Comparison of ENCODE assay signal across 8 cellular contexts in the genomic region with DNA sequence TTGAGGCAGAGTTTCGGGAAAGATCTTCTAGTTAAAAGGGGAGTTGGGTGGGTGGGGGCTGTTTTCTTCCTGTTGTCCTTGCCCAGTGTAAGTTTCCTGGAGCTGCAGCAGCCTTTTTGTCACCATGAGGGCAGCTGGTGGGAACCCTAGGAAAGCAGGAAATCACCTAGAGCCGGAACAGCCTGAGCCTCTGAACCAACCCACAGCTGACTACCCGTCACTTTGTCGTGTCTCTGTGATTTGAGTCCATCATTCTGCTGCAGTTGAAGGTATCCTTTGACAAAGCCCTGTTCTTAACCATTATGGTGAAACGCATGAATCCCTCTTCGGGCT. TPM values are rescaled to one million over a fixed set of nuclear protein-coding genes. Genes with fewer than 3 reads are reported as not detected.
DNase-seq lines count a peak whose midpoint lies in the region; ATAC-seq, FAIRE-seq and TF ChIP-seq lines count a peak whose summit lies in the region.

No MANE protein-coding gene starts in this region.

- peaks cover 1% of the 10 kb centered on the region for H3K79me2 ChIP-seq in endothelial cell of umbilical vein (ENCODE audit: control insufficient read depth, insufficient read depth, low read length)

- H3K4me2 ChIP-seq in endothelial cell of umbilical vein (ENCODE audit: insufficient read depth, low read length), result peak overlapping the region; percentile 70

- CTCF ChIA-PET in Caco-2 (lab: Charles Lee), result interaction anchor here (0.6 to 2.9 kb wide), 3 partner anchors 16 to 41 kb away, joined by 3 to 33 read pairs (median 17); partner anchors contain the start of gene GLRX3
- CTCF ChIA-PET in endothelial cell of umbilical vein (lab: Charles Lee), result interaction anchor here (1.0 to 3.6 kb wide), 5 partner anchors 9 to 25 kb away, joined by 4 to 46 read pairs (median 23); partner anchors contain the start of gene GLRX3

- peak overlapping the region; percentile 35 for H2AFZ ChIP-seq in endothelial cell of umbilical vein (ENCODE audit: low read depth, low read length)

- dilution Hi-C loops in endothelial cell of umbilical vein (cut with MboI; ENCODE audit: extremely low pct_ligation_motif_present, low sequenced_read_pairs), result no loop called here

- TF ChIP-seq CTCF in Caco-2 (IDR thresholded peaks at IDR 0.05; ENCODE audit: insufficient read depth in 1 of 2, low read depth in 1 of 2, low read length in 1 of 2, severe bottlenecking in 1 of 2, unreplicated experiment in 1 of 2), result no peak
- TF ChIP-seq CTCF in Peyer's patch (IDR thresholded peaks at IDR 0.05), result no peak
- no peak for TF ChIP-seq CTCF in endothelial cell of umbilical vein (IDR thresholded peaks at IDR 0.05; ENCODE audit: extremely low read depth in 1 of 2, insufficient read depth in 1 of 2, low read depth in 1 of 2, low read length in 2 of 2)
- TF ChIP-seq CTCF in pancreas (IDR thresholded peaks at IDR 0.05), result no peak

- H3K36me3 ChIP-seq in Caco-2 (ENCODE audit: control insufficient read depth, insufficient read depth, low read length) (no peaks in the 10 kb centered on the region), Peyer's patch (no peaks in the 10 kb centered on the region), endothelial cell of umbilical vein (ENCODE audit: control insufficient read depth in 2 of 2, extremely low read depth in 1 of 2, insufficient read depth in 2 of 2, low read length in 2 of 2) (no peaks in the 10 kb centered on the region), pancreas (no peaks in the 10 kb centered on the region)

- H4K20me1 ChIP-seq in endothelial cell of umbilical vein (replicated peaks; ENCODE audit: control insufficient read depth, extremely low read depth, insufficient read depth, low read length), result no peaks in the 10 kb centered on the region

- no TSS peak for BruUV-seq in Caco-2 (replicated peaks; lab: Mats Ljungman, UMichigan)
- no TSS peak for BruUV-seq in endothelial cell of umbilical vein (replicated peaks; lab: Mats Ljungman, UMichigan)

- H3K9me3 ChIP-seq in Caco-2 (peaks cover 6% of the 10 kb centered on the region; the same call in 1 of the 2 replicates), Peyer's patch (no peaks in the 10 kb centered on the region), endothelial cell of umbilical vein (replicated peaks; ENCODE audit: control insufficient read depth, insufficient read depth, low read length) (no peaks in the 10 kb centered on the region), pancreas (no peaks in the 10 kb centered on the region)

- H3K27me3 ChIP-seq in Caco-2 (replicated peaks; ENCODE audit: control insufficient read depth, insufficient read depth, low read length) (no peaks in the 10 kb centered on the region), Peyer's patch (no peaks in the 10 kb centered on the region), endothelial cell of umbilical vein (ENCODE audit: control insufficient read depth in 2 of 2, insufficient read depth in 2 of 2, low read length in 2 of 2) (no peaks in the 10 kb centered on the region), pancreas (no peaks in the 10 kb centered on the region)

- DNase-seq in Caco-2 (no peak), Peyer's patch (no peak), endothelial cell of umbilical vein (ENCODE audit: low read depth, low spot score) (no peak), pancreas (no peak), NCI-H1930 (lab: John Stamatoyannopoulos, UW) (no peak), NCI-H2081 treated with DMSO at 0.1 percent for 48 hours (lab: John Stamatoyannopoulos, UW) (no peak), ureter (ENCODE audit: low spot score) (no peak)

- H3K4me3 ChIP-seq in Caco-2 (ENCODE audit: low read depth, low read length) (peak overlapping the region; percentile 82), Peyer's patch (peak overlapping the region; percentile 64 to 82 (median 68)), endothelial cell of umbilical vein (replicated peaks in 1 of 3; ENCODE audit: insufficient read depth in 1 of 3, low read depth in 1 of 3, low read length in 3 of 3) (peak overlapping the region; percentile 17 to 86 (median 73)), pancreas (peak overlapping the region; percentile 35 to 88 (median 65))

- FAIRE-seq in endothelial cell of umbilical vein (lab: Jason Lieb, UNC), result no peak
- FAIRE-seq in pancreas (lab: Jason Lieb, UNC), result no peak

- H3K27ac Mint-ChIP-seq in Caco-2 (ENCODE audit: unreplicated experiment), result peak overlapping the region; percentile 91

- no peaks in the 10 kb centered on the region for H3K9me1 ChIP-seq in endothelial cell of umbilical vein (replicated peaks; ENCODE audit: control insufficient read depth, extremely low read depth, insufficient read depth, low read length)

- WGBS in pancreas, 2 donors, result 77% methylated on average over 6 of the region's 6 CpGs

- peaks cover 19% of the 10 kb centered on the region for H3K36me3 Mint-ChIP-seq in Caco-2 (ENCODE audit: insufficient read depth, unreplicated experiment)

- peaks cover 7% of the 10 kb centered on the region for H3K4me1 Mint-ChIP-seq in Caco-2 (ENCODE audit: low read depth, unreplicated experiment)

- ATAC-seq in pancreas (no peak), HG02798 (IDR thresholded peaks at IDR 0.05; ENCODE audit: poor library complexity, unreplicated experiment) (no peak)

- peak overlapping the region; percentile 91 to 98 (median 94) for H3K27ac ChIP-seq in Peyer's patch
- no peak overlapping the region for H3K27ac ChIP-seq in endothelial cell of umbilical vein (ENCODE audit: insufficient read depth, low read depth, low read length)
- peak overlapping the region in 3 of 4 donors; percentile 82 to 87 (median 82) for H3K27ac ChIP-seq in pancreas

- peak overlapping the region; percentile 91 for H3K4me3 Mint-ChIP-seq in Caco-2 (ENCODE audit: unreplicated experiment)

- H3K4me1 ChIP-seq in Caco-2 (peaks cover 5% of the 10 kb centered on the region), Peyer's patch (peaks cover 0 to 16% (median 2%) of the 10 kb centered on the region in 4 donors), endothelial cell of umbilical vein (ENCODE audit: control insufficient read depth, extremely low read depth, insufficient read depth, low read length) (peaks cover 13% of the 10 kb centered on the region), pancreas (peaks cover 0 to 6% (median 6%) of the 10 kb centered on the region in 3 donors)

- H3K9ac ChIP-seq in endothelial cell of umbilical vein (replicated peaks; ENCODE audit: extremely low read depth, insufficient read depth, low read length), result peak overlapping the region; percentile 70

- intact Hi-C loops in Caco-2 (cut with micrococcal nuclease; ENCODE audit: unreplicated experiment) (loop anchor here (1.0 kb wide), 2 partner anchors 16 to 24 kb away; partner anchors contain the start of gene GLRX3), endothelial cell of umbilical vein (cut with micrococcal nuclease) (loop anchor here (1.0 to 2.0 kb wide), 8 partner anchors 15 to 1899 kb away; partner anchors contain the start of genes EBF3, GLRX3 and MGMT), pancreas (cut with DNase I) (no loop called here)

- POLR2A ChIA-PET in Caco-2 (lab: Charles Lee) (interaction anchor here (1.1 to 3.1 kb wide), 3 partner anchors 16 to 645 kb away, joined by 4 to 66 read pairs (median 15); partner anchors contain the start of genes GLRX3 and MGMT), endothelial cell of umbilical vein (lab: Charles Lee) (interaction anchor here (2.9 kb wide), 1 partner anchor 25 kb away, joined by 24 read pairs; the partner anchor contains the start of gene GLRX3)

- TF ChIP-seq POLR2A in Peyer's patch (IDR thresholded peaks at IDR 0.05), result no peak
- TF ChIP-seq POLR2A in endothelial cell of umbilical vein (IDR thresholded peaks at IDR 0.05; ENCODE audit: low read depth, low read length), result no peak

- H3K9me3 Mint-ChIP-seq in Caco-2 (ENCODE audit: unreplicated experiment), result peaks cover 10% of the 10 kb centered on the region

- H3K27me3 Mint-ChIP-seq in Caco-2 (ENCODE audit: insufficient read depth, unreplicated experiment), result no peaks in the 10 kb centered on the region

TF ChIP-seq in endothelial cell of umbilical vein, 7 proteins besides CTCF, POLR2A, EP300 and RAD21:
- TF ChIP-seq JUN (IDR thresholded peaks at IDR 0.05; ENCODE audit: borderline replicate concordance, insufficient read depth, insufficient read length, low read depth), result no peak
- TF ChIP-seq GATA2 (IDR thresholded peaks at IDR 0.05; ENCODE audit: insufficient read depth, insufficient read length, low read depth, low read length), result no peak
- no peak for TF ChIP-seq MAX (IDR thresholded peaks at IDR 0.05; ENCODE audit: insufficient read depth, insufficient read length)

RNA-seq across cellular contexts. Expression of gene C10orf143, which starts 1.2 kb away (rescaled TPM):
- total RNA-seq in Caco-2 (2022) (0.54 TPM in 1 of 2 replicates, not detected in the other), Peyer's patch (1 to 10 TPM in 3 of 4 donors, not detected in 1; 1.6 to 5.8 (median 3.7) TPM), endothelial cell of umbilical vein (0.44 and 0.92 TPM in 2 replicates), pancreas (1 to 10 TPM; 1.6 to 3.3 (median 2.1) TPM), ureter (11.6 TPM)
- polyA plus RNA-seq in endothelial cell of umbilical vein (0.26 and 0.53 TPM in 2 replicates), pancreas (1 to 10 TPM; 7.0 to 7.1 TPM)
- polyA plus RNA-seq in endothelial cell of umbilical vein (2011; cell fraction: cytosol; rRNA removed), result 0.50 and 0.55 TPM in 2 replicates
- 0.58 and 0.71 TPM in 2 replicates for polyA plus RNA-seq in endothelial cell of umbilical vein (2011; cell fraction: nucleus; rRNA removed)
- polyA plus RNA-seq in endothelial cell of umbilical vein (2012), result 0.83 and 0.88 TPM in 2 replicates
- polyA minus RNA-seq in endothelial cell of umbilical vein, result 0.45 TPM in 1 of 2 replicates, not detected in the other
- not detected for polyA minus RNA-seq in endothelial cell of umbilical vein (2011; cell fraction: cytosol; rRNA and poly(A)+ RNA removed)
- not detected in 2 replicates for polyA minus RNA-seq in endothelial cell of umbilical vein (2011; cell fraction: nucleus; rRNA and poly(A)+ RNA removed)

RNA-seq across cellular contexts. Expression of gene GLRX3, which starts 24.4 kb away (rescaled TPM):
- total RNA-seq in Caco-2 (2022), result 191 and 195 TPM in 2 replicates
- total RNA-seq in Peyer's patch, result 10 to 100 TPM; 23.9 to 53.8 (median 30.6) TPM
- total RNA-seq in endothelial cell of umbilical vein, result 132 and 137 TPM in 2 replicates
- polyA plus RNA-seq in endothelial cell of umbilical vein, result 57.0 and 71.6 TPM in 2 replicates
- 99.3 and 117 TPM in 2 replicates for polyA plus RNA-seq in endothelial cell of umbilical vein (2011; cell fraction: cytosol; rRNA removed)
- 53.5 and 54.2 TPM in 2 replicates for polyA plus RNA-seq in endothelial cell of umbilical vein (2011; cell fraction: nucleus; rRNA removed)
- polyA plus RNA-seq in endothelial cell of umbilical vein (2012), result 151 and 198 TPM in 2 replicates
- polyA minus RNA-seq in endothelial cell of umbilical vein, result 21.7 and 22.4 TPM in 2 replicates
- polyA minus RNA-seq in endothelial cell of umbilical vein (2011; cell fraction: cytosol; rRNA and poly(A)+ RNA removed), result 31.9 TPM
- polyA minus RNA-seq in endothelial cell of umbilical vein (2011; cell fraction: nucleus; rRNA and poly(A)+ RNA removed), result 21.2 and 30.2 TPM in 2 replicates
- 10 to 100 TPM; 19.2 to 33.5 (median 28.7) TPM for total RNA-seq in pancreas
- 10 to 100 TPM; 26.0 to 26.8 TPM for polyA plus RNA-seq in pancreas
- total RNA-seq in ureter, result 71.9 TPM

Comparison
In these comparisons a context has a peak if more than half of its experiments do, and no peak if none do; other contexts are left out.
1. intact Hi-C loops: an anchor here in Caco-2 (1.0 kb wide) and endothelial cell of umbilical vein (1.0 to 2.0 kb wide); none called in pancreas.